Comparison of ENCODE assay signal across 29 cellular contexts in genomic region chr6:112362827-112363565, GRCh38. TPM values are rescaled to one million over a fixed set of nuclear protein-coding genes. Genes with fewer than 3 reads are reported as not detected.
"Had no signal": no experiment of that assay in that cellular context is flagged by ENCODE, and none has a peak within 500 bp of the region (broad histone marks: within the 10 kb centered on the region; RNA-seq: fewer than 3 reads in every experiment).

No MANE protein-coding gene starts in this region.

- H3K9me3 ChIP-seq: ascending aorta, gastrocnemius medialis, thyroid gland had no signal

- H3K4me3 Mint-ChIP-seq: activated naive CD4-positive, alpha-beta T cell treated with anti-CD3 and anti-CD28 coated beads, Interleukin-2, amount 10 ng/mL, durations not matched to agents 7 days and 5 days; activated naive CD8-positive, alpha-beta T cell treated with anti-CD3 and anti-CD28 coated beads, Interleukin-2, amount 50 U/mL, for 24 hours; effector memory CD8-positive, alpha-beta T cell; memory B cell; naive thymus-derived CD4-positive, alpha-beta T cell; T-helper 1 cell treated with Interleukin-12 subunit alpha and Interleukin-12 subunit beta and Interleukin-4 antibody, amounts not matched to agents 30 μg/mL and 1 μg/mL, for 36 hours had no signal

- H3K36me3 ChIP-seq: ascending aorta, cardiac muscle cell, gastrocnemius medialis, thyroid gland had no signal

- H3K4me1 Mint-ChIP-seq: activated naive CD4-positive, alpha-beta T cell treated with anti-CD3 and anti-CD28 coated beads, Interleukin-2, amount 10 ng/mL, durations not matched to agents 7 days and 5 days; memory B cell had no signal

- ATAC-seq: activated naive CD8-positive, alpha-beta T cell treated with anti-CD3 and anti-CD28 coated beads, Interleukin-2, amount 50 U/mL, for 24 hours; effector memory CD8-positive, alpha-beta T cell; gastrocnemius medialis; left ventricle myocardium superior; naive thymus-derived CD4-positive, alpha-beta T cell had no signal

- H3K4me1 ChIP-seq: ascending aorta, gastrocnemius medialis, thyroid gland had no signal

- DNase-seq: activated CD4-positive, alpha-beta T cell treated with anti-CD3 and anti-CD28 coated beads for 1 hour; activated CD8-positive, alpha-beta memory T cell treated with anti-CD3 and anti-CD28 coated beads for 24 hours; activated CD8-positive, alpha-beta memory T cell treated with anti-CD3 and anti-CD28 coated beads, Interleukin-2, amount 50 U/mL, for 48 hours; activated effector memory CD4-positive, alpha-beta T cell treated with Interleukin-2 at 50 U/mL for 16 hours; activated naive CD4-positive, alpha-beta T cell treated with anti-CD3 and anti-CD28 coated beads, Interleukin-2, amount 10 ng/mL, durations not matched to agents 7 days and 5 days; activated naive CD8-positive, alpha-beta T cell treated with anti-CD3 and anti-CD28 coated beads, Interleukin-2, amount 50 U/mL, for 24 hours; activated T-cell treated with anti-CD3 and anti-CD28 coated beads, Interleukin-2, amount 50 U/mL, for 48 hours; dermis blood vessel endothelial cell; effector memory CD8-positive, alpha-beta T cell; gastrocnemius medialis; kidney glomerular epithelial cell; left ventricle myocardium superior; naive thymus-derived CD4-positive, alpha-beta T cell; retina; stimulated activated CD4-positive, alpha-beta T cell treated with anti-CD3 and anti-CD28 coated beads, Interleukin-12 subunit alpha, Interleukin-12 subunit beta, amount 100 ng/mL, for 4 hours; stimulated activated CD4-positive, alpha-beta T cell treated with anti-CD3 and anti-CD28 coated beads, Interleukin-1b, Interleukin-23, amount 100 ng/mL, for 48 hours; stimulated activated CD8-positive, alpha-beta memory T cell treated with anti-CD3 and anti-CD28 coated beads, Interleukin-4, amount 100 ng/mL, for 48 hours; stimulated activated naive CD4-positive, alpha-beta T cell treated with Interleukin-2 at 50 U/mL for 16 hours; thyroid gland had no signal

- H3K9me3 Mint-ChIP-seq: activated naive CD4-positive, alpha-beta T cell treated with anti-CD3 and anti-CD28 coated beads, Interleukin-2, amount 10 ng/mL, durations not matched to agents 7 days and 5 days; activated naive CD8-positive, alpha-beta T cell treated with anti-CD3 and anti-CD28 coated beads, Interleukin-2, amount 50 U/mL, for 24 hours; effector memory CD8-positive, alpha-beta T cell; memory B cell; naive thymus-derived CD4-positive, alpha-beta T cell; T-helper 1 cell treated with Interleukin-12 subunit alpha and Interleukin-12 subunit beta and Interleukin-4 antibody, amounts not matched to agents 30 μg/mL and 1 μg/mL, for 36 hours had no signal

- H3K27me3 ChIP-seq: ascending aorta, cardiac muscle cell, gastrocnemius medialis, thyroid gland had no signal

- H3K36me3 Mint-ChIP-seq: activated naive CD4-positive, alpha-beta T cell treated with anti-CD3 and anti-CD28 coated beads, Interleukin-2, amount 10 ng/mL, durations not matched to agents 7 days and 5 days; memory B cell; naive thymus-derived CD4-positive, alpha-beta T cell had no signal

- H3K27ac Mint-ChIP-seq: activated naive CD4-positive, alpha-beta T cell treated with anti-CD3 and anti-CD28 coated beads, Interleukin-2, amount 10 ng/mL, durations not matched to agents 7 days and 5 days; activated naive CD8-positive, alpha-beta T cell treated with anti-CD3 and anti-CD28 coated beads, Interleukin-2, amount 50 U/mL, for 24 hours; effector memory CD8-positive, alpha-beta T cell; memory B cell; naive thymus-derived CD4-positive, alpha-beta T cell; T-helper 1 cell treated with Interleukin-12 subunit alpha and Interleukin-12 subunit beta and Interleukin-4 antibody, amounts not matched to agents 30 μg/mL and 1 μg/mL, for 36 hours had no signal

- H3K4me3 ChIP-seq: ascending aorta, cardiac muscle cell, gastrocnemius medialis, thyroid gland had no signal

- H3K27ac ChIP-seq: ascending aorta, cardiac muscle cell, epithelial cell of prostate, gastrocnemius medialis, thyroid gland, VCaP had no signal

RNA-seq across cellular contexts. Expression of gene RFPL4B, which starts 15.9 kb away (rescaled TPM):
- total RNA-seq: ascending aorta; cardiac muscle cell; chondrocyte; gastrocnemius medialis; left ventricle myocardium superior; mucosa of gallbladder; naive thymus-derived CD4-positive, alpha-beta T cell; subcutaneous adipose tissue; thyroid gland; ureter had no signal
- polyA plus RNA-seq: cardiac muscle cell; naive thymus-derived CD4-positive, alpha-beta T cell had no signal
